In genomic region chr5:160418561-160419457, GRCh38 we compare ENCODE assay signal across 1 cellular context.
TF ChIP-seq lines count a peak whose summit lies in the region.

SLU7 (minus strand) TSS chr5:160419081; CDS start chr5:160415294, 3,787 bp downstream.

TF ChIP-seq in HepG2, 621 proteins besides CTCF, POLR2A, EP300 and RAD21 (continued from another document and continues in another):
- TF ChIP-seq ZNF687 (CRISPR knock-in tag; IDR thresholded peaks at IDR 0.05) (peak; percentile 71), TBX2 (CRISPR knock-in tag; IDR thresholded peaks at IDR 0.05; ENCODE audit: borderline replicate concordance) (peak; percentile 74), ZNF816 (CRISPR knock-in tag; IDR thresholded peaks at IDR 0.05; ENCODE audit: borderline replicate concordance) (no peak), FOSL2 (CRISPR knock-in tag; IDR thresholded peaks at IDR 0.05) (no peak), TSC22D2 (CRISPR knock-in tag; IDR thresholded peaks at IDR 0.05; ENCODE audit: borderline replicate concordance) (peak; percentile 39; the same call in 1 of the 2 replicates), ZNF563 (CRISPR knock-in tag; IDR thresholded peaks at IDR 0.05) (no peak), ZNF83 (CRISPR knock-in tag; IDR thresholded peaks at IDR 0.05; ENCODE audit: borderline replicate concordance) (no peak), ZFP36L2 (CRISPR knock-in tag; IDR thresholded peaks at IDR 0.05) (no peak), PITX1 (CRISPR knock-in tag; IDR thresholded peaks at IDR 0.05) (no peak), ZNF558 (CRISPR knock-in tag; IDR thresholded peaks at IDR 0.05; ENCODE audit: borderline replicate concordance) (no peak; the same call in 1 of the 2 replicates), PRDM4 (CRISPR knock-in tag; IDR thresholded peaks at IDR 0.05; ENCODE audit: borderline replicate concordance) (no peak), ZNF354B (CRISPR knock-in tag; IDR thresholded peaks at IDR 0.05) (no peak), NFIB (CRISPR knock-in tag; IDR thresholded peaks at IDR 0.05; ENCODE audit: borderline replicate concordance) (no peak), ZNF142 (CRISPR knock-in tag; IDR thresholded peaks at IDR 0.05) (no peak), MYNN (CRISPR knock-in tag; IDR thresholded peaks at IDR 0.05; ENCODE audit: low read depth) (no peak), HNF4A (CRISPR knock-in tag; IDR thresholded peaks at IDR 0.05) (no peak), CCDC6 (CRISPR knock-in tag; IDR thresholded peaks at IDR 0.05) (no peak), IRX3 (CRISPR knock-in tag; IDR thresholded peaks at IDR 0.05; ENCODE audit: borderline replicate concordance, low read depth) (no peak), PTBP1 (IDR thresholded peaks at IDR 0.05; ENCODE audit: low read depth, low read length, poor library complexity, severe bottlenecking) (no peak), NBN (conservative IDR thresholded peaks at IDR 0.05) (no peak), NRL (CRISPR knock-in tag; IDR thresholded peaks at IDR 0.05; ENCODE audit: borderline replicate concordance) (peak; percentile 80), TCF12 (IDR thresholded peaks at IDR 0.05) (no peak), TCF12 (CRISPR knock-in tag; IDR thresholded peaks at IDR 0.05) (no peak), HDAC1 (CRISPR knock-in tag; IDR thresholded peaks at IDR 0.05) (peak; percentile 85), AHDC1 (CRISPR knock-in tag; IDR thresholded peaks at IDR 0.05; ENCODE audit: borderline replicate concordance) (no peak), FOXK2 (IDR thresholded peaks at IDR 0.05) (peak; percentile 41; the same call in 1 of the 2 replicates), MBNL3 (CRISPR knock-in tag; conservative IDR thresholded peaks at IDR 0.05) (no peak), BHLHE40 (IDR thresholded peaks at IDR 0.05; ENCODE audit: low read length) (no peak), ZNF589 (CRISPR knock-in tag; conservative IDR thresholded peaks at IDR 0.05) (no peak), ZKSCAN5 (CRISPR knock-in tag; IDR thresholded peaks at IDR 0.05) (no peak), BRD4 (CRISPR knock-in tag; IDR thresholded peaks at IDR 0.05) (no peak), ZNF512 (CRISPR knock-in tag; IDR thresholded peaks at IDR 0.05) (no peak), ZNF205 (CRISPR knock-in tag; IDR thresholded peaks at IDR 0.05) (no peak), SKI (IDR thresholded peaks at IDR 0.05; ENCODE audit: partially characterized antibody) (no peak), ZBTB1 (CRISPR knock-in tag; IDR thresholded peaks at IDR 0.05; ENCODE audit: borderline replicate concordance) (no peak), KAT2B (IDR thresholded peaks at IDR 0.05; ENCODE audit: borderline replicate concordance, low read depth, low read length) (no peak), ZNF33B (CRISPR knock-in tag; IDR thresholded peaks at IDR 0.05) (no peak), SMARCC2 (IDR thresholded peaks at IDR 0.05) (no peak), FLYWCH1 (CRISPR knock-in tag; IDR thresholded peaks at IDR 0.05) (no peak), ZBTB7B (CRISPR knock-in tag; IDR thresholded peaks at IDR 0.05) (no peak), ZNF703 (CRISPR knock-in tag; IDR thresholded peaks at IDR 0.05; ENCODE audit: borderline replicate concordance) (no peak), HOXA3 (CRISPR knock-in tag; IDR thresholded peaks at IDR 0.05) (peak; percentile 48; the same call in 1 of the 2 replicates), SOX13 (IDR thresholded peaks at IDR 0.05) (no peak), SOX13 (CRISPR knock-in tag; conservative IDR thresholded peaks at IDR 0.05 in 1 of 2, IDR thresholded peaks at IDR 0.05 in 1 of 2) (no peak)
